Comparison of ENCODE assay signal across 1 cellular context in the genomic region with DNA sequence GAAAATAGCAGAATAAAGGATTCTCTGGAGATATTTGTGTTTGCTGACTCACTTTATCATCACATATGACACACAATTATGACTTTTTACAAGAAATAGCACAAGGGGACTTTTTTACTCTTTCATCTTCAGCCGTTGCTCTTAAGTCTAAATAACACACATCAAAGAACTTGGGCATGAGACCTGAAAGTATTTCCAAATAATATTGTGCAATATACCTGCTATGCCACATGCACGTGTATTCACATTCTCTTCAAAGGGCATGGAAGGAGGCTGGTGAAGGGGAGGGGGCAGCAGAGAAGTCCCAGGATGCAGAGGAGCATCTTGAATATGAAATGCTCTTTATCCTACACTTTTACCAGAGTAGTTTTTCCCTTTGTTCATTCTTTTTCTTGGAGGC.
TF ChIP-seq lines count a peak whose summit lies in the region.

No MANE protein-coding gene starts in this region.

TF ChIP-seq in GM12878, 131 proteins besides CTCF, POLR2A, EP300 and RAD21:
- TF ChIP-seq CEBPB (IDR thresholded peaks at IDR 0.05; ENCODE audit: borderline replicate concordance in 1 of 2, low read depth in 2 of 2, low read length in 2 of 2): peak in 1 of 2 experiments; percentile 40; a peak in 1 of 4 replicates
- TF ChIP-seq NR2F1 (conservative IDR thresholded peaks at IDR 0.05): no peak
- peak; percentile 79 for TF ChIP-seq TCF7 (IDR thresholded peaks at IDR 0.05; ENCODE audit: borderline replicate concordance)
- TF ChIP-seq FOS (IDR thresholded peaks at IDR 0.05; ENCODE audit: borderline replicate concordance, extremely low read depth, insufficient read length): no peak
- no peak for TF ChIP-seq KAT2A (conservative IDR thresholded peaks at IDR 0.05; ENCODE audit: control insufficient read depth, low read depth, low read length)
- TF ChIP-seq BHLHE40 (IDR thresholded peaks at IDR 0.05; ENCODE audit: borderline replicate concordance in 1 of 2, low read depth in 2 of 2, low read length in 1 of 2): peak in 1 of 2 experiments; percentile 39; a peak in 1 of 4 replicates
- TF ChIP-seq PML (IDR thresholded peaks at IDR 0.05; ENCODE audit: low read length): no peak
